ENCODE assay signal across 1 cellular context in genomic region chr19:4700573-4700970, GRCh38.
TF ChIP-seq lines count a peak whose summit lies in the region.

No MANE protein-coding gene starts in this region.

TF ChIP-seq in WTC11, 78 proteins besides CTCF, POLR2A, EP300 and RAD21 (continued from another document):
- TF ChIP-seq CBFB (CRISPR knock-in tag; IDR thresholded peaks at IDR 0.05; ENCODE audit: low read depth) (no peak), MXD4 (CRISPR knock-in tag; IDR thresholded peaks at IDR 0.05; ENCODE audit: borderline replicate concordance) (no peak)
